ENCODE assay signal across 8 cellular contexts in the genomic region with DNA sequence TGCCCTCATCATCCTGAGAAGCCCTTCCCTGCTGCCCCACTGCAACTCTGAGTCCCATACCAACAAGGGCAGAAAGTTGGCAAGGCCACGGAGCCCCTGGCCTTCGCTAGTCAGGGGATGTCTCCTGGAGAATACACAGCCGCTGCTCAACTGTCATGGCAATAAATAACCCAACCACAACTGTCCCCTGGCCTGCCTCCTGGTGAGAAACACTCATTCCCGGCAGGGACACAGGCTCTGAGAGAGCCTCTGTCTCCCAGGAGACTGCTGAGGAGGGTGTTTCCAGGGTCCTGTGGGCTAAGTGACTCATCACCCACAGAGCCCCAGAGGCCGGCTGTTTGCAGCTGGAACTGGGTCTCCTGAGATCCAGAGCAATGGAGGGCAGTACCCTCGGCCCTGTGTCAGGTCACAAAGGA.
DNase-seq lines count a peak whose midpoint lies in the region; ATAC-seq and TF ChIP-seq lines count a peak whose summit lies in the region.

No MANE protein-coding gene starts in this region.

- TF ChIP-seq CTCF in GM10266 (IDR thresholded peaks at IDR 0.05; ENCODE audit: control insufficient read depth, insufficient read depth, low read depth, missing control alignments): no peak

- DNase-seq in GM03348 (ENCODE audit: low spot score) (peak; percentile 83), LHCN-M2 (ENCODE audit: low read depth) (peak; percentile 95), germinal center (ENCODE audit: low spot score) (peak; percentile 6), GM10266 (ENCODE audit: extremely low spot score) (no peak), DMS 273 (lab: John Stamatoyannopoulos, UW; ENCODE audit: unreplicated experiment) (no peak), NCI-H446 treated with DMSO at 0.1 percent for 48 hours (lab: John Stamatoyannopoulos, UW) (no peak), activated gamma-delta T cell (lab: John Stamatoyannopoulos, UW) (no peak)

- peak; percentile 83 for ATAC-seq in GM21737 (IDR thresholded peaks at IDR 0.05; ENCODE audit: unreplicated experiment)

Comparison
In these comparisons a context has a peak if more than half of its experiments do, and no peak if none do; other contexts are left out.
1. DNase-seq: peak in GM03348 (single experiment), LHCN-M2 (single experiment) and germinal center (single experiment); none in GM10266 (single experiment), DMS 273 (single experiment), NCI-H446 treated with DMSO at 0.1 percent for 48 hours (single experiment) and activated gamma-delta T cell (single experiment).